ENCODE assay signal across 1 cellular context in genomic region chr19:17511724-17512573, GRCh38.
TF ChIP-seq lines count a peak whose summit lies in the region.

No MANE protein-coding gene starts in this region.

TF ChIP-seq in GM12878, 131 proteins besides CTCF, POLR2A, EP300 and RAD21 (continues in another document):
- 0 out of 2 replicates have a peak, but pooled peaks have one; percentile 20 for TF ChIP-seq TCF12 (IDR thresholded peaks at IDR 0.05; ENCODE audit: low read depth, low read length)
- peak; percentile 63; the same call in 1 of the 2 replicates for TF ChIP-seq TAF1 (IDR thresholded peaks at IDR 0.05; ENCODE audit: borderline replicate concordance, low read depth, low read length)
- TF ChIP-seq NBN (IDR thresholded peaks at IDR 0.05) = peak; percentile 97
- TF ChIP-seq SIX5 (IDR thresholded peaks at IDR 0.05; ENCODE audit: low read depth, low read length, severe bottlenecking) = peak; percentile 33
- TF ChIP-seq IRF3 (IDR thresholded peaks at IDR 0.05) = 0 out of 2 replicates have a peak, but pooled peaks have one; percentile 47
- TF ChIP-seq MLLT1 (IDR thresholded peaks at IDR 0.05) = peak; percentile 79
- peak; percentile 51; the same call in 1 of the 2 replicates for TF ChIP-seq CREB1 (IDR thresholded peaks at IDR 0.05; ENCODE audit: low read depth)
- TF ChIP-seq ZNF687 (IDR thresholded peaks at IDR 0.05) = peak; percentile 93
- peak; percentile 67; the same call in 1 of the 2 replicates for TF ChIP-seq TARDBP (IDR thresholded peaks at IDR 0.05; ENCODE audit: borderline replicate concordance)
- TF ChIP-seq EGR1 (IDR thresholded peaks at IDR 0.05; ENCODE audit: borderline replicate concordance in 1 of 2, low read depth in 2 of 2, low read length in 2 of 2) = peak in 1 of 2 experiments; percentile 69; a peak in 2 of 3 replicates
- TF ChIP-seq ATF7 (IDR thresholded peaks at IDR 0.05; ENCODE audit: low read depth) = peak; percentile 41; the same call in 1 of the 2 replicates
- TF ChIP-seq E2F8 (IDR thresholded peaks at IDR 0.05; ENCODE audit: low read depth, partially characterized antibody) = no peak
- TF ChIP-seq ZNF622 (IDR thresholded peaks at IDR 0.05) = no peak
- no peak for TF ChIP-seq ZSCAN29 (IDR thresholded peaks at IDR 0.05)
- TF ChIP-seq BCLAF1 (IDR thresholded peaks at IDR 0.05) = peak; percentile 8; the same call in 1 of the 2 replicates
- TF ChIP-seq NKRF (conservative IDR thresholded peaks at IDR 0.05) = peak; percentile 90
- peak; percentile 70; the same call in 1 of the 2 replicates for TF ChIP-seq CBX5 (IDR thresholded peaks at IDR 0.05; ENCODE audit: low read depth)
- peak; percentile 78 for TF ChIP-seq CREM (IDR thresholded peaks at IDR 0.05; ENCODE audit: low read depth)
- peak; percentile 100 for TF ChIP-seq LARP7 (IDR thresholded peaks at IDR 0.05)
- no peak for TF ChIP-seq CEBPB (IDR thresholded peaks at IDR 0.05; ENCODE audit: borderline replicate concordance in 1 of 2, low read depth in 2 of 2, low read length in 2 of 2)
- TF ChIP-seq MEF2B (IDR thresholded peaks at IDR 0.05; ENCODE audit: partially characterized antibody, poor library complexity, severe bottlenecking) = peak; percentile 74
- peak; percentile 75; the same call in 1 of the 2 replicates for TF ChIP-seq CHD1 (IDR thresholded peaks at IDR 0.05; ENCODE audit: low read depth, low read length)
- no peak for TF ChIP-seq ATF2 (IDR thresholded peaks at IDR 0.05; ENCODE audit: low read length)
- no peak for TF ChIP-seq HDAC2 (IDR thresholded peaks at IDR 0.05)
- TF ChIP-seq RB1 (IDR thresholded peaks at IDR 0.05; ENCODE audit: borderline replicate concordance) = peak; percentile 70; the same call in 1 of the 2 replicates
- peak; percentile 88 for TF ChIP-seq MXI1 (IDR thresholded peaks at IDR 0.05; ENCODE audit: low read depth, low read length)
- no peak for TF ChIP-seq CEBPZ (IDR thresholded peaks at IDR 0.05; ENCODE audit: low read depth, low read length)
- TF ChIP-seq E2F4 (IDR thresholded peaks at IDR 0.05; ENCODE audit: low read depth, low read length) = no peak; the same call in 1 of the 2 replicates
- TF ChIP-seq MEF2A (IDR thresholded peaks at IDR 0.05; ENCODE audit: insufficient read depth, low read depth, low read length) = 0 out of 2 replicates have a peak, but pooled peaks have one; percentile 35
- TF ChIP-seq HSF1 (IDR thresholded peaks at IDR 0.05; ENCODE audit: low read depth, low read length) = no peak
- peak; percentile 99 for TF ChIP-seq PAX5 (IDR thresholded peaks at IDR 0.05; ENCODE audit: borderline replicate concordance, low read depth, low read length)
- TF ChIP-seq PML (IDR thresholded peaks at IDR 0.05; ENCODE audit: low read length) = peak; percentile 30; the same call in 1 of the 2 replicates
- peak; percentile 96 for TF ChIP-seq DPF2 (IDR thresholded peaks at IDR 0.05)
